9 cellular contexts compared by ENCODE assay signal in genomic region chrX:140701480-140701879, GRCh38. TPM values are rescaled to one million over a fixed set of nuclear protein-coding genes. Genes with fewer than 3 reads are reported as not detected.
A peak's percentile ranks its signal among the peaks of the same experiment; 100 is the strongest.
DNase-seq lines count a peak whose midpoint lies in the region; ATAC-seq and TF ChIP-seq lines count a peak whose summit lies in the region.
"Had no signal": no experiment of that assay in that cellular context is flagged by ENCODE, and none has a peak within 500 bp of the region (broad histone marks: within the 10 kb centered on the region; RNA-seq: fewer than 3 reads in every experiment).

No MANE protein-coding gene starts in this region.

- TF ChIP-seq CTCF in RWPE2 (IDR thresholded peaks at IDR 0.05; ENCODE audit: poor library complexity, severe bottlenecking) (peak; percentile 49), coronary artery (IDR thresholded peaks at IDR 0.05) (no peak)

- no peaks in the 10 kb centered on the region for H3K4me1 Mint-ChIP-seq in activated T-helper 2 cell treated with anti-CD3 and anti-CD28 coated beads, Interferon-gamma antibody, Interleukin-2, Interleukin-4, amounts not matched to agents 10 μg/mL and 5 μg/mL and 100 μg/mL, durations not matched to agents 14 hours and 24 hours and 36 hours (ENCODE audit: low read depth)
- H3K4me1 Mint-ChIP-seq: memory B cell had no signal

- DNase-seq in CD1c-positive myeloid dendritic cell (ENCODE audit: extremely low spot score), result peak; percentile 1
- DNase-seq in RWPE2 (ENCODE audit: low spot score), result no peak
- peak; percentile 0 for DNase-seq in kidney glomerular epithelial cell (lab: John Stamatoyannopoulos, UW)
- DNase-seq in AG08396 (ENCODE audit: low spot score), result no peak
- DNase-seq in activated T-helper 2 cell treated with anti-CD3 and anti-CD28 coated beads, Interferon-gamma antibody, Interleukin-2, Interleukin-4, amounts not matched to agents 10 μg/mL and 5 μg/mL and 100 μg/mL, durations not matched to agents 14 hours and 24 hours and 36 hours (ENCODE audit: low spot score), result no peak
- no peak for DNase-seq in coronary artery (ENCODE audit: low spot score)

- ATAC-seq in GM21529 (IDR thresholded peaks at IDR 0.05; ENCODE audit: unreplicated experiment) (peak; percentile 59), RWPE2 (ENCODE audit: low read depth) (no peak; the same call in 2 of the 3 replicates), GM19395 (IDR thresholded peaks at IDR 0.05; ENCODE audit: unreplicated experiment) (no peak)

- no peaks in the 10 kb centered on the region for H3K9me3 Mint-ChIP-seq in activated T-helper 2 cell treated with anti-CD3 and anti-CD28 coated beads, Interferon-gamma antibody, Interleukin-2, Interleukin-4, amounts not matched to agents 10 μg/mL and 5 μg/mL and 100 μg/mL, durations not matched to agents 14 hours and 24 hours and 36 hours
- H3K9me3 Mint-ChIP-seq: memory B cell had no signal

- H3K36me3 Mint-ChIP-seq in activated T-helper 2 cell treated with anti-CD3 and anti-CD28 coated beads, Interferon-gamma antibody, Interleukin-2, Interleukin-4, amounts not matched to agents 10 μg/mL and 5 μg/mL and 100 μg/mL, durations not matched to agents 14 hours and 24 hours and 36 hours (ENCODE audit: low read depth), result no peaks in the 10 kb centered on the region
- H3K36me3 Mint-ChIP-seq: memory B cell had no signal

- no peaks in the 10 kb centered on the region for H3K4me1 ChIP-seq in RWPE2 (ENCODE audit: insufficient read depth, poor library complexity, severe bottlenecking)

- H3K27me3 ChIP-seq in RWPE2 (ENCODE audit: insufficient read depth, poor library complexity, severe bottlenecking), result no peaks in the 10 kb centered on the region

- no peaks in the 10 kb centered on the region for H3K36me3 ChIP-seq in RWPE2 (ENCODE audit: low read depth)

- intact Hi-C loops in activated T-helper 2 cell treated with anti-CD3 and anti-CD28 coated beads, Interferon-gamma antibody, Interleukin-2, Interleukin-4, amounts not matched to agents 10 μg/mL and 5 μg/mL and 100 μg/mL, durations not matched to agents 14 hours and 24 hours and 36 hours (cut with micrococcal nuclease), result no loop called here

- no peaks in the 10 kb centered on the region for H3K9me3 ChIP-seq in RWPE2 (ENCODE audit: severe bottlenecking)

- no peak overlapping the region for H3K4me3 Mint-ChIP-seq in activated T-helper 2 cell treated with anti-CD3 and anti-CD28 coated beads, Interferon-gamma antibody, Interleukin-2, Interleukin-4, amounts not matched to agents 10 μg/mL and 5 μg/mL and 100 μg/mL, durations not matched to agents 14 hours and 24 hours and 36 hours (ENCODE audit: low read depth)
- H3K4me3 Mint-ChIP-seq: memory B cell had no signal

- no peaks in the 10 kb centered on the region for H3K27me3 Mint-ChIP-seq in activated T-helper 2 cell treated with anti-CD3 and anti-CD28 coated beads, Interferon-gamma antibody, Interleukin-2, Interleukin-4, amounts not matched to agents 10 μg/mL and 5 μg/mL and 100 μg/mL, durations not matched to agents 14 hours and 24 hours and 36 hours (ENCODE audit: low read depth)
- H3K27me3 Mint-ChIP-seq: memory B cell had no signal

- H3K27ac ChIP-seq in RWPE2 (ENCODE audit: poor library complexity, severe bottlenecking), result no peak overlapping the region
- H3K27ac ChIP-seq in coronary artery, result no peak overlapping the region

- no peak overlapping the region for H3K27ac Mint-ChIP-seq in activated T-helper 2 cell treated with anti-CD3 and anti-CD28 coated beads, Interferon-gamma antibody, Interleukin-2, Interleukin-4, amounts not matched to agents 10 μg/mL and 5 μg/mL and 100 μg/mL, durations not matched to agents 14 hours and 24 hours and 36 hours
- H3K27ac Mint-ChIP-seq: memory B cell had no signal

- H3K4me3 ChIP-seq in RWPE2 (ENCODE audit: severe bottlenecking) (no peak overlapping the region), coronary artery (no peak overlapping the region)

RNA-seq across cellular contexts. Expression of gene LINC00632, which starts 8.1 kb away (rescaled TPM):
- total RNA-seq in activated T-helper 2 cell treated with anti-CD3 and anti-CD28 coated beads, Interferon-gamma antibody, Interleukin-2, Interleukin-4, amounts not matched to agents 10 μg/mL and 5 μg/mL and 100 μg/mL, durations not matched to agents 14 hours and 24 hours and 36 hours, result 3.1 and 3.3 TPM in 2 replicates

Comparison
In these comparisons a context has a peak if more than half of its experiments do, and no peak if none do; other contexts are left out.
1. DNase-seq: peak in CD1c-positive myeloid dendritic cell (single experiment) and kidney glomerular epithelial cell (single experiment); none in RWPE2 (single experiment), AG08396 (single experiment), activated T-helper 2 cell treated with anti-CD3 and anti-CD28 coated beads, Interferon-gamma antibody, Interleukin-2, Interleukin-4, amounts not matched to agents 10 μg/mL and 5 μg/mL and 100 μg/mL, durations not matched to agents 14 hours and 24 hours and 36 hours (single experiment) and coronary artery (single experiment).